ENCODE assay signal across 18 cellular contexts in the genomic region with DNA sequence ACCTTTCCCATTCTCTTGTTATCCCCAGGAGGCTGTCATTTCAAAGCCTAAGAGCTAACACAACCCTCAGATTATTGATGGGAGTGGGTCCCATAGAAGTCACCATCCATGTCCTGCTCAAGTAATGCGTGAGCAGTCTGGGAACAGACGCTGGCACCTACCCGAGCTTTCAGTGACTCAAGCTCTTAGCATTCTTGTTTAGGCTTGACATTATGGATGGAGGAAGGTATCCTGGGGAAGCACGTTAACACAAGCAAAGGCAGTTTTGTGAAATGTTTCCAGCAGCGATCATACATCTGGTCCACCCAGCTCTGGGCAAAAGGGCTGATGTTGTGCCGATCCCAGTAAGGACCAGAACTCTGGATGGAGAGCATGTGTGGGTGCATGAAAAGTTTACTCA. TPM values are rescaled to one million over a fixed set of nuclear protein-coding genes. Genes with fewer than 3 reads are reported as not detected.
DNase-seq lines count a peak whose midpoint lies in the region; ATAC-seq and FAIRE-seq lines count a peak whose summit lies in the region.
"Had no signal": no experiment of that assay in that cellular context is flagged by ENCODE, and none has a peak within 500 bp of the region (broad histone marks: within the 10 kb centered on the region; RNA-seq: fewer than 3 reads in every experiment).

No MANE protein-coding gene starts in this region.

- no peak for FAIRE-seq in frontal cortex (lab: Jason Lieb, UNC)
- FAIRE-seq: D721Med, GM19239 had no signal

- DNase-seq in M059J (ENCODE audit: low read depth) (peak; percentile 52), astrocyte of the hippocampus (ENCODE audit: low read depth, low spot score) (peak; percentile 49), putamen (ENCODE audit: low spot score) (no peak), frontal cortex (ENCODE audit: low spot score in 2 of 2) (no peak), substantia nigra (lab: John Stamatoyannopoulos, UW) (no peak)
- DNase-seq: CD8-positive, alpha-beta T cell; COR-L47; DMS153; DND-41; GF-D8; GOT3; HCEC 1CT; HFFc6 had no signal

- H3K27ac ChIP-seq in substantia nigra (ENCODE audit: low read depth, low read length, poor library complexity, severe bottlenecking) = no peak overlapping the region
- H3K27ac ChIP-seq: HL-60 had no signal

- ATAC-seq in esophagus mucosa (peak; percentile 85), HG03039 (IDR thresholded peaks at IDR 0.05; ENCODE audit: unreplicated experiment) (no peak)
- ATAC-seq: CD8-positive, alpha-beta T cell had no signal

RNA-seq across cellular contexts. Expression of a gene that starts 30.0 kb away (rescaled TPM):
- total RNA-seq in M059J (2014; rRNA removed; shearing (Covaris generic)) = 1.9 and 6.9 TPM in 2 replicates
- total RNA-seq in esophagus mucosa (20.4 TPM), frontal cortex (71.3 TPM)

Comparison
In these comparisons a context has a peak if more than half of its experiments do, and no peak if none do; other contexts are left out.
1. DNase-seq: peak in M059J (single experiment) and astrocyte of the hippocampus (single experiment); none in putamen (single experiment), frontal cortex (0 of 2) and substantia nigra (0 of 49).